In the genomic region with DNA sequence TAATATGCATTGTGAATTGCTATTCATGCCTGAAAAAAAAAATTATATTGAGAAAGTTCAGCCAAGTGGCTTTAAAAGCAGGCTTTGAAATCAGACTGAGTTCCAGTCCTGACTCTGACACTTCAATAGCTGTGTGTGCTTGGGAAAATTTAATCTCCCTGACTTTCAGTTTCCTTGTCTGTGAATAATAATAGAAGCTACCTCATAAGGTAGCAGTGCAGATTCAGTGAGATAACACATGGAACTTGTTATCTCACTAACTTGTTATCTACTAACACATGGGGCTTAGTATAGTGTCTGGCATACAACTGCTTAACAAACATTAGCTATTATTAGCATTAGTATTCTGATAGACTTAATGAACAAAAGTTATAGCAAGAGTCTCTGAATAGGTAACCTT, we compare ENCODE assay signal across 27 cellular contexts. TPM values are rescaled to one million over a fixed set of nuclear protein-coding genes. Genes with fewer than 3 reads are reported as not detected.
"Had no signal": no experiment of that assay in that cellular context is flagged by ENCODE, and none has a peak within 500 bp of the region (broad histone marks: within the 10 kb centered on the region; RNA-seq: fewer than 3 reads in every experiment).

No MANE protein-coding gene starts in this region.

- H3K4me3 Mint-ChIP-seq: immature natural killer cell; mesothelial cell of epicardium; naive B cell; natural killer cell; nephron progenitor cell; neural progenitor cell; stimulated activated effector memory CD8-positive, alpha-beta T cell treated with anti-CD3 and anti-CD28 coated beads, Interleukin-12 subunit alpha, Interleukin-12 subunit beta, amount 100 ng/mL, for 72 hours; stimulated activated naive CD8-positive, alpha-beta T cell treated with anti-CD3 and anti-CD28 coated beads, Interleukin-15, amount 100 ng/mL, for 72 hours; type B pancreatic cell had no signal

- H3K4me1 Mint-ChIP-seq: immature natural killer cell; naive B cell; natural killer cell; nephron progenitor cell; neural progenitor cell; stimulated activated effector memory CD8-positive, alpha-beta T cell treated with anti-CD3 and anti-CD28 coated beads, Interleukin-12 subunit alpha, Interleukin-12 subunit beta, amount 100 ng/mL, for 72 hours; stimulated activated naive CD8-positive, alpha-beta T cell treated with anti-CD3 and anti-CD28 coated beads, Interleukin-15, amount 100 ng/mL, for 72 hours had no signal

- H3K27ac Mint-ChIP-seq: immature natural killer cell; mesothelial cell of epicardium; natural killer cell; nephron progenitor cell; neural progenitor cell; stimulated activated effector memory CD8-positive, alpha-beta T cell treated with anti-CD3 and anti-CD28 coated beads, Interleukin-12 subunit alpha, Interleukin-12 subunit beta, amount 100 ng/mL, for 72 hours; stimulated activated naive CD8-positive, alpha-beta T cell treated with anti-CD3 and anti-CD28 coated beads, Interleukin-15, amount 100 ng/mL, for 72 hours; type B pancreatic cell had no signal

- H3K27ac ChIP-seq: lower lobe of right lung, neural progenitor cell, neutrophil, parathyroid adenoma, psoas muscle, skin epidermis, spleen, tibial nerve, uterus had no signal

- H3K4me1 ChIP-seq: lower lobe of right lung, neural progenitor cell, spleen, uterus had no signal

- H3K36me3 ChIP-seq: neural progenitor cell, uterus had no signal

- DNase-seq: hypothalamus; immature natural killer cell; kidney; lower lobe of right lung; mammary epithelial cell; mesenchymal stem cell; naive B cell; natural killer cell; nephron progenitor cell; occipital lobe; psoas muscle; spleen; stimulated activated CD4-positive, alpha-beta T cell treated with anti-CD3 and anti-CD28 coated beads, Interleukin-4, amount 100 ng/mL, for 24 hours; stimulated activated naive CD4-positive, alpha-beta T cell treated with Interleukin-2 at 50 U/mL for 16 hours; stimulated activated naive CD8-positive, alpha-beta T cell treated with anti-CD3 and anti-CD28 coated beads, Interleukin-15, amount 100 ng/mL, for 72 hours; substantia nigra; uterus had no signal

- H3K79me2 ChIP-seq: parathyroid adenoma had no signal

- H3K27me3 Mint-ChIP-seq: naive B cell; stimulated activated naive CD8-positive, alpha-beta T cell treated with anti-CD3 and anti-CD28 coated beads, Interleukin-15, amount 100 ng/mL, for 72 hours; type B pancreatic cell had no signal

- H3K36me3 Mint-ChIP-seq: natural killer cell had no signal

- ATAC-seq: lower lobe of right lung; natural killer cell; psoas muscle; sciatic nerve; stimulated activated effector memory CD8-positive, alpha-beta T cell treated with anti-CD3 and anti-CD28 coated beads, Interleukin-12 subunit alpha, Interleukin-12 subunit beta, amount 100 ng/mL, for 72 hours; stimulated activated naive CD8-positive, alpha-beta T cell treated with anti-CD3 and anti-CD28 coated beads, Interleukin-15, amount 100 ng/mL, for 72 hours had no signal

- H3K9ac ChIP-seq: neural progenitor cell, parathyroid adenoma had no signal

- H3K4me3 ChIP-seq: lower lobe of right lung, neural progenitor cell, psoas muscle, skin epidermis, spleen, tibial nerve, uterus had no signal

- H3K4me2 ChIP-seq: neural progenitor cell had no signal

- H3K27me3 ChIP-seq: neural progenitor cell, neutrophil, spleen, tibial nerve, uterus had no signal

- H3K9me3 Mint-ChIP-seq: immature natural killer cell; mesothelial cell of epicardium; natural killer cell; neural progenitor cell; stimulated activated effector memory CD8-positive, alpha-beta T cell treated with anti-CD3 and anti-CD28 coated beads, Interleukin-12 subunit alpha, Interleukin-12 subunit beta, amount 100 ng/mL, for 72 hours; stimulated activated naive CD8-positive, alpha-beta T cell treated with anti-CD3 and anti-CD28 coated beads, Interleukin-15, amount 100 ng/mL, for 72 hours; type B pancreatic cell had no signal

- H3K9me3 ChIP-seq: lower lobe of right lung, neutrophil, psoas muscle, spleen, tibial nerve, uterus had no signal

RNA-seq across cellular contexts. Expression of gene CDK15, which starts 40.5 kb away (rescaled TPM):
- total RNA-seq: mononuclear cell, occipital lobe had no signal
- polyA plus RNA-seq: immature natural killer cell had no signal
